ENCODE assay signal across 25 cellular contexts in genomic region chr18:32135595-32135994, GRCh38. TPM values are rescaled to one million over a fixed set of nuclear protein-coding genes. Genes with fewer than 3 reads are reported as not detected.
"Had no signal": no experiment of that assay in that cellular context is flagged by ENCODE, and none has a peak within 500 bp of the region (broad histone marks: within the 10 kb centered on the region; RNA-seq: fewer than 3 reads in every experiment).

No MANE protein-coding gene starts in this region.

- H3K4me1 Mint-ChIP-seq: brain had no signal

- DNase-seq: activated CD4-positive, alpha-beta memory T cell treated with anti-CD3 and anti-CD28 coated beads for 36 hours; activated CD4-positive, alpha-beta T cell treated with anti-CD3 and anti-CD28 coated beads, Interleukin-2, amount 10 ng/mL, durations not matched to agents 24 days and 14 days; activated CD4-positive, CD25-positive, alpha-beta regulatory T cell treated with anti-CD3 and anti-CD28 coated beads, Interleukin-2, amount 50 U/mL, for 72 hours; activated CD8-positive, alpha-beta memory T cell treated with anti-CD3 and anti-CD28 coated beads, Interleukin-2, amount 50 U/mL, for 48 hours; activated effector memory CD4-positive, alpha-beta T cell treated with Interleukin-2 at 50 U/mL for 16 hours; activated naive CD4-positive, alpha-beta T cell; activated T-cell treated with anti-CD3 and anti-CD28 coated beads, Interleukin-2, amount 50 U/mL, for 1 hour; amygdala; Kasumi-1; KBM-7; NCI-H1105 treated with DMSO at 0.1 percent for 48 hours; NCI-H1436 treated with DMSO at 0.1 percent for 48 hours; NCI-H187; NCI-H2081 treated with DMSO at 0.1 percent for 48 hours; NCI-H2227 treated with DMSO at 0.1 percent for 48 hours; NCI-H446 treated with DMSO at 0.1 percent for 48 hours; NCI-H526; NCI-H82 had no signal

- H3K27ac ChIP-seq: SK-N-MC had no signal

- H3K4me3 Mint-ChIP-seq: activated CD4-positive, alpha-beta memory T cell treated with anti-CD3 and anti-CD28 coated beads for 36 hours; activated CD4-positive, alpha-beta T cell treated with anti-CD3 and anti-CD28 coated beads, Interleukin-2, amount 10 ng/mL, durations not matched to agents 24 days and 14 days; activated naive CD8-positive, alpha-beta T cell; brain; central memory CD8-positive, alpha-beta T cell had no signal

- H3K9me3 Mint-ChIP-seq: activated CD4-positive, alpha-beta memory T cell treated with anti-CD3 and anti-CD28 coated beads for 36 hours; activated CD4-positive, alpha-beta T cell treated with anti-CD3 and anti-CD28 coated beads, Interleukin-2, amount 10 ng/mL, durations not matched to agents 24 days and 14 days; central memory CD8-positive, alpha-beta T cell had no signal

- H3K4me3 ChIP-seq: SK-N-MC had no signal

- H3K27ac Mint-ChIP-seq: activated CD4-positive, alpha-beta memory T cell treated with anti-CD3 and anti-CD28 coated beads for 36 hours; activated CD4-positive, alpha-beta T cell treated with anti-CD3 and anti-CD28 coated beads, Interleukin-2, amount 10 ng/mL, durations not matched to agents 24 days and 14 days; activated naive CD8-positive, alpha-beta T cell; brain had no signal

- H3K27me3 Mint-ChIP-seq: activated CD4-positive, alpha-beta memory T cell treated with anti-CD3 and anti-CD28 coated beads for 36 hours; activated CD4-positive, alpha-beta T cell treated with anti-CD3 and anti-CD28 coated beads, Interleukin-2, amount 10 ng/mL, durations not matched to agents 24 days and 14 days; activated naive CD8-positive, alpha-beta T cell; brain; central memory CD8-positive, alpha-beta T cell had no signal

RNA-seq across cellular contexts. Expression of gene MEP1B, which starts 54.2 kb away (rescaled TPM):
- total RNA-seq: activated CD4-positive, alpha-beta T cell treated with anti-CD3 and anti-CD28 coated beads, Interleukin-2, amount 10 ng/mL, durations not matched to agents 24 days and 14 days; astrocyte; OCI-LY7; RPMI7951 had no signal
